In the genomic region with DNA sequence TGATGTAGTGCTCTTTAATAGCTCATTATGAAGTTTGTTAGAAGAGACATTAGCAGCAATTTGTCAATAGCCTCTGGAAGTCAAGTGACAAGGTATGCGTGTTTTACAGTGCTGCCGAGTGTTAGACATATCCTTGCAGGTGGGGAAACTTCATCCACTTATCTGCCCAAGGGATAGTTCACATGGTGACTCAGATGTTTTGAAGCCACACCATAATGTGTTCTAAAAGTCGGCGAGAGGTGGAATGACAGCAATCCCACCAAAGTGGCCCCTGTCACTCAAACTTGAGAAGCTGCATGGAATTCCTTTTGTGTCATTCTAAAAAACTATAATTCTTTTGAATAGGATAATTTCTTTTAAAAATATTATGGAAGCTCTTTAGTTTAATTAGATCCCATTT, we compare ENCODE assay signal across 1 cellular context.
TF ChIP-seq lines count a peak whose summit lies in the region.

No MANE protein-coding gene starts in this region.

TF ChIP-seq in K562, 482 proteins besides CTCF, POLR2A, EP300 and RAD21 (continued from another document):
- TF ChIP-seq, protein P1, sequence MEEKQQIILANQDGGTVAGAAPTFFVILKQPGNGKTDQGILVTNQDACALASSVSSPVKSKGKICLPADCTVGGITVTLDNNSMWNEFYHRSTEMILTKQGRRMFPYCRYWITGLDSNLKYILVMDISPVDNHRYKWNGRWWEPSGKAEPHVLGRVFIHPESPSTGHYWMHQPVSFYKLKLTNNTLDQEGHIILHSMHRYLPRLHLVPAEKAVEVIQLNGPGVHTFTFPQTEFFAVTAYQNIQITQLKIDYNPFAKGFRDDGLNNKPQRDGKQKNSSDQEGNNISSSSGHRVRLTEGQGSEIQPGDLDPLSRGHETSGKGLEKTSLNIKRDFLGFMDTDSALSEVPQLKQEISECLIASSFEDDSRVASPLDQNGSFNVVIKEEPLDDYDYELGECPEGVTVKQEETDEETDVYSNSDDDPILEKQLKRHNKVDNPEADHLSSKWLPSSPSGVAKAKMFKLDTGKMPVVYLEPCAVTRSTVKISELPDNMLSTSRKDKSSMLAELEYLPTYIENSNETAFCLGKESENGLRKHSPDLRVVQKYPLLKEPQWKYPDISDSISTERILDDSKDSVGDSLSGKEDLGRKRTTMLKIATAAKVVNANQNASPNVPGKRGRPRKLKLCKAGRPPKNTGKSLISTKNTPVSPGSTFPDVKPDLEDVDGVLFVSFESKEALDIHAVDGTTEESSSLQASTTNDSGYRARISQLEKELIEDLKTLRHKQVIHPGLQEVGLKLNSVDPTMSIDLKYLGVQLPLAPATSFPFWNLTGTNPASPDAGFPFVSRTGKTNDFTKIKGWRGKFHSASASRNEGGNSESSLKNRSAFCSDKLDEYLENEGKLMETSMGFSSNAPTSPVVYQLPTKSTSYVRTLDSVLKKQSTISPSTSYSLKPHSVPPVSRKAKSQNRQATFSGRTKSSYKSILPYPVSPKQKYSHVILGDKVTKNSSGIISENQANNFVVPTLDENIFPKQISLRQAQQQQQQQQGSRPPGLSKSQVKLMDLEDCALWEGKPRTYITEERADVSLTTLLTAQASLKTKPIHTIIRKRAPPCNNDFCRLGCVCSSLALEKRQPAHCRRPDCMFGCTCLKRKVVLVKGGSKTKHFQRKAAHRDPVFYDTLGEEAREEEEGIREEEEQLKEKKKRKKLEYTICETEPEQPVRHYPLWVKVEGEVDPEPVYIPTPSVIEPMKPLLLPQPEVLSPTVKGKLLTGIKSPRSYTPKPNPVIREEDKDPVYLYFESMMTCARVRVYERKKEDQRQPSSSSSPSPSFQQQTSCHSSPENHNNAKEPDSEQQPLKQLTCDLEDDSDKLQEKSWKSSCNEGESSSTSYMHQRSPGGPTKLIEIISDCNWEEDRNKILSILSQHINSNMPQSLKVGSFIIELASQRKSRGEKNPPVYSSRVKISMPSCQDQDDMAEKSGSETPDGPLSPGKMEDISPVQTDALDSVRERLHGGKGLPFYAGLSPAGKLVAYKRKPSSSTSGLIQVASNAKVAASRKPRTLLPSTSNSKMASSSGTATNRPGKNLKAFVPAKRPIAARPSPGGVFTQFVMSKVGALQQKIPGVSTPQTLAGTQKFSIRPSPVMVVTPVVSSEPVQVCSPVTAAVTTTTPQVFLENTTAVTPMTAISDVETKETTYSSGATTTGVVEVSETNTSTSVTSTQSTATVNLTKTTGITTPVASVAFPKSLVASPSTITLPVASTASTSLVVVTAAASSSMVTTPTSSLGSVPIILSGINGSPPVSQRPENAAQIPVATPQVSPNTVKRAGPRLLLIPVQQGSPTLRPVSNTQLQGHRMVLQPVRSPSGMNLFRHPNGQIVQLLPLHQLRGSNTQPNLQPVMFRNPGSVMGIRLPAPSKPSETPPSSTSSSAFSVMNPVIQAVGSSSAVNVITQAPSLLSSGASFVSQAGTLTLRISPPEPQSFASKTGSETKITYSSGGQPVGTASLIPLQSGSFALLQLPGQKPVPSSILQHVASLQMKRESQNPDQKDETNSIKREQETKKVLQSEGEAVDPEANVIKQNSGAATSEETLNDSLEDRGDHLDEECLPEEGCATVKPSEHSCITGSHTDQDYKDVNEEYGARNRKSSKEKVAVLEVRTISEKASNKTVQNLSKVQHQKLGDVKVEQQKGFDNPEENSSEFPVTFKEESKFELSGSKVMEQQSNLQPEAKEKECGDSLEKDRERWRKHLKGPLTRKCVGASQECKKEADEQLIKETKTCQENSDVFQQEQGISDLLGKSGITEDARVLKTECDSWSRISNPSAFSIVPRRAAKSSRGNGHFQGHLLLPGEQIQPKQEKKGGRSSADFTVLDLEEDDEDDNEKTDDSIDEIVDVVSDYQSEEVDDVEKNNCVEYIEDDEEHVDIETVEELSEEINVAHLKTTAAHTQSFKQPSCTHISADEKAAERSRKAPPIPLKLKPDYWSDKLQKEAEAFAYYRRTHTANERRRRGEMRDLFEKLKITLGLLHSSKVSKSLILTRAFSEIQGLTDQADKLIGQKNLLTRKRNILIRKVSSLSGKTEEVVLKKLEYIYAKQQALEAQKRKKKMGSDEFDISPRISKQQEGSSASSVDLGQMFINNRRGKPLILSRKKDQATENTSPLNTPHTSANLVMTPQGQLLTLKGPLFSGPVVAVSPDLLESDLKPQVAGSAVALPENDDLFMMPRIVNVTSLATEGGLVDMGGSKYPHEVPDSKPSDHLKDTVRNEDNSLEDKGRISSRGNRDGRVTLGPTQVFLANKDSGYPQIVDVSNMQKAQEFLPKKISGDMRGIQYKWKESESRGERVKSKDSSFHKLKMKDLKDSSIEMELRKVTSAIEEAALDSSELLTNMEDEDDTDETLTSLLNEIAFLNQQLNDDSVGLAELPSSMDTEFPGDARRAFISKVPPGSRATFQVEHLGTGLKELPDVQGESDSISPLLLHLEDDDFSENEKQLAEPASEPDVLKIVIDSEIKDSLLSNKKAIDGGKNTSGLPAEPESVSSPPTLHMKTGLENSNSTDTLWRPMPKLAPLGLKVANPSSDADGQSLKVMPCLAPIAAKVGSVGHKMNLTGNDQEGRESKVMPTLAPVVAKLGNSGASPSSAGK (IDR thresholded peaks at IDR 0.05) = peak; percentile 46; the same call in 1 of the 2 replicates
- TF ChIP-seq, protein P2, sequence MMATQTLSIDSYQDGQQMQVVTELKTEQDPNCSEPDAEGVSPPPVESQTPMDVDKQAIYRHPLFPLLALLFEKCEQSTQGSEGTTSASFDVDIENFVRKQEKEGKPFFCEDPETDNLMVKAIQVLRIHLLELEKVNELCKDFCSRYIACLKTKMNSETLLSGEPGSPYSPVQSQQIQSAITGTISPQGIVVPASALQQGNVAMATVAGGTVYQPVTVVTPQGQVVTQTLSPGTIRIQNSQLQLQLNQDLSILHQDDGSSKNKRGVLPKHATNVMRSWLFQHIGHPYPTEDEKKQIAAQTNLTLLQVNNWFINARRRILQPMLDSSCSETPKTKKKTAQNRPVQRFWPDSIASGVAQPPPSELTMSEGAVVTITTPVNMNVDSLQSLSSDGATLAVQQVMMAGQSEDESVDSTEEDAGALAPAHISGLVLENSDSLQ (IDR thresholded peaks at IDR 0.05) = peak; percentile 97
- TF ChIP-seq NCOA6 (IDR thresholded peaks at IDR 0.05) (no peak), JUND (IDR thresholded peaks at IDR 0.05; ENCODE audit: borderline replicate concordance, low read depth, low read length) (peak; percentile 76), JUND (tag; IDR thresholded peaks at IDR 0.05; ENCODE audit: borderline replicate concordance, low read depth, low read length) (peak; percentile 66; the same call in 1 of the 3 replicates), HDAC6 (IDR thresholded peaks at IDR 0.05; ENCODE audit: low read depth, low read length) (no peak), RBM15 (IDR thresholded peaks at IDR 0.05; ENCODE audit: insufficient read depth, low read length) (no peak), CXXC5 (CRISPR knock-in tag; IDR thresholded peaks at IDR 0.05) (0 out of 2 replicates have a peak, but pooled peaks have one; percentile 30), SMARCA4 (IDR thresholded peaks at IDR 0.05) (peak; percentile 34), NEUROD1 (IDR thresholded peaks at IDR 0.05; ENCODE audit: borderline replicate concordance, low read depth, low read length, partially characterized antibody) (peak; percentile 22), MAFG (tag; conservative IDR thresholded peaks at IDR 0.05) (peak; percentile 43), MEIS2 (IDR thresholded peaks at IDR 0.05; ENCODE audit: partially characterized antibody) (peak; percentile 69), FOSL1 (tag; conservative IDR thresholded peaks at IDR 0.05) (peak; percentile 77), MAFK (IDR thresholded peaks at IDR 0.05; ENCODE audit: low read length) (peak; percentile 55; the same call in 1 of the 2 replicates), MAFF (IDR thresholded peaks at IDR 0.05; ENCODE audit: low read length) (peak; percentile 54; the same call in 1 of the 2 replicates), ZFP36 (IDR thresholded peaks at IDR 0.05; ENCODE audit: low read depth, low read length, partially characterized antibody) (peak; percentile 44), SMARCE1 (IDR thresholded peaks at IDR 0.05) (0 out of 2 replicates have a peak, but pooled peaks have one; percentile 32), ZNF316 (IDR thresholded peaks at IDR 0.05) (peak; percentile 39; the same call in 1 of the 2 replicates)
- TF ChIP-seq, protein P3, sequence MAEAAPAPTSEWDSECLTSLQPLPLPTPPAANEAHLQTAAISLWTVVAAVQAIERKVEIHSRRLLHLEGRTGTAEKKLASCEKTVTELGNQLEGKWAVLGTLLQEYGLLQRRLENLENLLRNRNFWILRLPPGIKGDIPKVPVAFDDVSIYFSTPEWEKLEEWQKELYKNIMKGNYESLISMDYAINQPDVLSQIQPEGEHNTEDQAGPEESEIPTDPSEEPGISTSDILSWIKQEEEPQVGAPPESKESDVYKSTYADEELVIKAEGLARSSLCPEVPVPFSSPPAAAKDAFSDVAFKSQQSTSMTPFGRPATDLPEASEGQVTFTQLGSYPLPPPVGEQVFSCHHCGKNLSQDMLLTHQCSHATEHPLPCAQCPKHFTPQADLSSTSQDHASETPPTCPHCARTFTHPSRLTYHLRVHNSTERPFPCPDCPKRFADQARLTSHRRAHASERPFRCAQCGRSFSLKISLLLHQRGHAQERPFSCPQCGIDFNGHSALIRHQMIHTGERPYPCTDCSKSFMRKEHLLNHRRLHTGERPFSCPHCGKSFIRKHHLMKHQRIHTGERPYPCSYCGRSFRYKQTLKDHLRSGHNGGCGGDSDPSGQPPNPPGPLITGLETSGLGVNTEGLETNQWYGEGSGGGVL (CRISPR knock-in tag; IDR thresholded peaks at IDR 0.05) = no peak
- TF ChIP-seq, protein P4, sequence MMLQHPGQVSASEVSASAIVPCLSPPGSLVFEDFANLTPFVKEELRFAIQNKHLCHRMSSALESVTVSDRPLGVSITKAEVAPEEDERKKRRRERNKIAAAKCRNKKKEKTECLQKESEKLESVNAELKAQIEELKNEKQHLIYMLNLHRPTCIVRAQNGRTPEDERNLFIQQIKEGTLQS (IDR thresholded peaks at IDR 0.05) = peak; percentile 62; the same call in 1 of the 2 replicates
- TF ChIP-seq, protein P4 (CRISPR knock-in tag; conservative IDR thresholded peaks at IDR 0.05) = no peak
- TF ChIP-seq, protein P5, sequence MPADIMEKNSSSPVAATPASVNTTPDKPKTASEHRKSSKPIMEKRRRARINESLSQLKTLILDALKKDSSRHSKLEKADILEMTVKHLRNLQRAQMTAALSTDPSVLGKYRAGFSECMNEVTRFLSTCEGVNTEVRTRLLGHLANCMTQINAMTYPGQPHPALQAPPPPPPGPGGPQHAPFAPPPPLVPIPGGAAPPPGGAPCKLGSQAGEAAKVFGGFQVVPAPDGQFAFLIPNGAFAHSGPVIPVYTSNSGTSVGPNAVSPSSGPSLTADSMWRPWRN (IDR thresholded peaks at IDR 0.05; ENCODE audit: low read depth) = no peak
